Comparison of ENCODE assay signal across 8 cellular contexts in the genomic region with DNA sequence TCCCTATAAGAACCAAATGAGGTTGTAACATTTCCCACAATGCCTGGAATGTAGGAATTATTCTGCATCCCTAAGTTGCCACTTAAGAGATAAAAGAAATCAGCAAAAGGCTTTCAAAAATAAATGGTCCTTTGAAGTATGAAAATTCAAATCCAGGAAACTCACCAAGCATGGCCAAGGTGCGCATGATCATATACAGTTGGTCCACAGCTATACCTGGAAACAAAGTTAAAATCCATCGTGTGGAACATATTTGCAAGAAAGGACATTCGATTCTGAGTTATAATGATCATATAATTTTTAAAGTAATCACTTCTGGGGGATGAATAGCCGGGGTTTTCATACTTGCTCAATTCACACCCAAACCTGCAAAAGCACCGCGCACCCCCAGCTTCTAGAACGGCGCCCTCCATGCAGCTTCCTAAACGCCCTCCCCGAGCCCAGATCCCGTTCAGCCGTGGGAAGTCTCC. TPM values are rescaled to one million over a fixed set of nuclear protein-coding genes. Genes with fewer than 3 reads are reported as not detected.
DNase-seq lines count a peak whose midpoint lies in the region; ATAC-seq and TF ChIP-seq lines count a peak whose summit lies in the region.

No MANE protein-coding gene starts in this region.

- peak overlapping the region; percentile 31 for H2AK5ac ChIP-seq in trophoblast cell (ENCODE audit: low read length)

- TF ChIP-seq CTCF in GM06990 (IDR thresholded peaks at IDR 0.05; ENCODE audit: insufficient read depth, low read length, poor library complexity, severe bottlenecking): no peak
- no peak for TF ChIP-seq CTCF in Peyer's patch (IDR thresholded peaks at IDR 0.05)

- H3K4me1 ChIP-seq in Peyer's patch (peaks cover 0 to 16% (median 4%) of the 10 kb centered on the region in 4 donors), esophagus (ENCODE audit: control insufficient read depth in 2 of 2, insufficient read depth in 2 of 2, low read length in 1 of 2) (peaks cover 5 to 8% of the 10 kb centered on the region in 2 donors), trophoblast cell (ENCODE audit: control insufficient read depth in 1 of 2, insufficient read depth in 2 of 2, low read length in 2 of 2) (peaks cover 3 to 11% of the 10 kb centered on the region in 2 experiments)

- peak overlapping the region; percentile 91 for H3K9ac ChIP-seq in trophoblast cell (ENCODE audit: low read length)

- 2 to 4% methylated on average over 12 of the region's 12 CpGs for WGBS in esophagus, 2 donors
- no CpG with 5 or more reads among the region's 12 CpGs for WGBS in trophoblast cell (ENCODE audit: extremely low coverage, insufficient coverage, insufficient read length)

- H3K27ac ChIP-seq in Peyer's patch (peak overlapping the region; percentile 67 to 92 (median 84)), esophagus (ENCODE audit: low read depth in 2 of 2, low read length in 1 of 2) (peak overlapping the region; percentile 86 to 87), trophoblast cell (ENCODE audit: low read depth, low read length) (peak overlapping the region; percentile 54)

- H3K23ac ChIP-seq in trophoblast cell (ENCODE audit: low read length): no peak overlapping the region

- no peak for ATAC-seq in GM18520 (IDR thresholded peaks at IDR 0.05; ENCODE audit: unreplicated experiment)

- H3K36me3 ChIP-seq in GM06990 (ENCODE audit: control insufficient read depth, insufficient read depth, low read length) (peaks cover 7% of the 10 kb centered on the region), Peyer's patch (peaks cover 0 to 10% (median 0%) of the 10 kb centered on the region in 3 donors), esophagus (ENCODE audit: control insufficient read depth in 2 of 2, insufficient read depth in 2 of 2, low read length in 1 of 2) (peaks cover 6 to 12% of the 10 kb centered on the region in 2 donors), trophoblast cell (ENCODE audit: control insufficient read depth in 1 of 2, insufficient read depth in 2 of 2, low read length in 2 of 2) (peaks cover under 1 to 14% of the 10 kb centered on the region in 2 experiments)

- peaks cover 3% of the 10 kb centered on the region for H3K79me1 ChIP-seq in trophoblast cell (ENCODE audit: low read length)

- H3K27me3 ChIP-seq in GM06990 (replicated peaks; ENCODE audit: control insufficient read depth, insufficient read depth, low read length): no peaks in the 10 kb centered on the region
- H3K27me3 ChIP-seq in Peyer's patch: no peaks in the 10 kb centered on the region
- no peaks in the 10 kb centered on the region for H3K27me3 ChIP-seq in esophagus (ENCODE audit: control insufficient read depth in 1 of 2, insufficient read depth in 2 of 2, low read length in 2 of 2)
- H3K27me3 ChIP-seq in trophoblast cell (ENCODE audit: insufficient read depth, low read length): no peaks in the 10 kb centered on the region

- H3K14ac ChIP-seq in trophoblast cell (ENCODE audit: low read length): peak overlapping the region; percentile 80

- peak overlapping the region; percentile 96 for H3K18ac ChIP-seq in trophoblast cell (ENCODE audit: low read length)

- peak overlapping the region; percentile 95 for H2AFZ ChIP-seq in trophoblast cell (ENCODE audit: insufficient read depth, low read length, poor library complexity)

- H4K12ac ChIP-seq in trophoblast cell (ENCODE audit: low read depth, low read length): peak overlapping the region; percentile 92

- H3K4me3 ChIP-seq in GM06990 (replicated peaks; ENCODE audit: low read depth, low read length): peak overlapping the region; percentile 86
- peak overlapping the region; percentile 49 to 95 (median 72) for H3K4me3 ChIP-seq in Peyer's patch
- H3K4me3 ChIP-seq in esophagus (ENCODE audit: low read depth in 1 of 2, low read length in 2 of 2): peak overlapping the region; percentile 73 to 84
- peak overlapping the region; percentile 87 for H3K4me3 ChIP-seq in trophoblast cell (ENCODE audit: low read depth, low read length)

- peak overlapping the region; percentile 68 for H2BK120ac ChIP-seq in trophoblast cell (ENCODE audit: insufficient read depth, low read length, poor library complexity)

- H4K91ac ChIP-seq in trophoblast cell (ENCODE audit: low read depth, low read length): peak overlapping the region; percentile 90

- peak overlapping the region; percentile 71 for H2BK5ac ChIP-seq in trophoblast cell (ENCODE audit: low read depth, low read length, poor library complexity)

- H3K79me2 ChIP-seq in trophoblast cell (ENCODE audit: control insufficient read depth, insufficient read depth, low read length, poor library complexity): peaks cover 3% of the 10 kb centered on the region

- H3K4me2 ChIP-seq in trophoblast cell (ENCODE audit: low read length): peak overlapping the region; percentile 94

- no peak for DNase-seq in GM06990 (ENCODE audit: extremely low read depth, insufficient read length)
- DNase-seq in Peyer's patch: no peak
- peak in 1 of 2 donors; percentile 25 for DNase-seq in trophoblast cell
- no peak for DNase-seq in SIG-M5 (lab: John Stamatoyannopoulos, UW)
- DNase-seq in NCI-H345 (lab: John Stamatoyannopoulos, UW): no peak
- no peak for DNase-seq in DMS153 (lab: John Stamatoyannopoulos, UW)

- no peak overlapping the region for H2BK12ac ChIP-seq in trophoblast cell (ENCODE audit: low read length)

- peak overlapping the region; percentile 84 for H3K4ac ChIP-seq in trophoblast cell (ENCODE audit: low read depth, low read length)

- TF ChIP-seq POLR2A in Peyer's patch (IDR thresholded peaks at IDR 0.05): no peak

- H3K9me3 ChIP-seq in Peyer's patch (no peaks in the 10 kb centered on the region), esophagus (ENCODE audit: control insufficient read depth in 2 of 2, insufficient read depth in 1 of 2, low read depth in 1 of 2, low read length in 1 of 2) (no peaks in the 10 kb centered on the region), trophoblast cell (ENCODE audit: insufficient read depth, low read depth, low read length) (peaks cover 7% of the 10 kb centered on the region)

- H4K8ac ChIP-seq in trophoblast cell (ENCODE audit: low read depth, low read length): peak overlapping the region; percentile 91

RNA-seq across cellular contexts. Expression of gene CARS2, which starts 0.5 kb away (rescaled TPM):
- total RNA-seq in Peyer's patch: 100 to 1,000 TPM in 2 of 4 donors, 10 to 100 TPM in 2; 50.6 to 123 (median 97.7) TPM
- polyA plus RNA-seq in esophagus: 10 to 100 TPM; 42.9 to 75.1 TPM
- polyA plus RNA-seq in trophoblast cell (2013): 31.3 and 31.8 TPM in 2 replicates

RNA-seq across cellular contexts. Expression of gene ING1, which starts 8.1 kb away (rescaled TPM):
- total RNA-seq in Peyer's patch: 10 to 100 TPM in 3 of 4 donors, 1 to 10 TPM in 1; 7.4 to 40.4 (median 21.7) TPM
- polyA plus RNA-seq in esophagus: 1 to 10 TPM; 5.1 to 8.3 TPM
- polyA plus RNA-seq in trophoblast cell (2013): 21.1 and 21.2 TPM in 2 replicates
